22 cellular contexts compared by ENCODE assay signal in the genomic region with DNA sequence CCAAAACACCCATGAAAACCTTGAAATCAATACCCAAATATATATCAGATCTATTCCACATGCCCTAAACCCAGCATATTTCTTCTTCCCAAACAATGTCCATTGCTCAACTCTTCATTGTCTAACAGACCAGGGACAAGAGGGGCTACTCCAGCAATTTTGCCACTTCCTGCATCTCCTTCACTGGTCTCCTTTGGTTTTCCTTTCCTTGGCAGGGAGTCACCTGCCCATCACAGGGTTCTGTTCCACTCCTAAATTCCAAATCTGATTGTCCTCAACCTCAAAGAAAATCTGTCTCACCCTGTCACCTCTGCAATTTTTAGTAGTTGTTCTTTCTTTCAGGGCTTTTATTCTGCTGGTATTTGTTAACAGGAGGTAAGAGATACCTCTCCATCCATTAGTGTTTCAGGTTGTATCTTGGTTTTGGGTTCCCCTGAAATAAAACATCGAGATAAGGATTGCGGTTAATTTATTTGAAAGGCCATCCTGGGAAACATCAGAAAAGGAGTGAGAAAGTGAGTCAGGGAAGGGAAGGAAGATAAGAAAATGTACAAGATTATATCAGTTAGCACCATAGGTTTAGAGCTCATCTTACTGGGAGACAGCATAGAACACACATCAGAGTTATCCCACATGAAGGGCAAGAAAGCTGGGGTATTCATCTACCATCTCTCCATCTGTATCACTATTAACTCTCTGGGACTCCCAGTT. TPM values are rescaled to one million over a fixed set of nuclear protein-coding genes. Genes with fewer than 3 reads are reported as not detected.
A peak's percentile ranks its signal among the peaks of the same experiment; 100 is the strongest.
DNase-seq lines count a peak whose midpoint lies in the region; ATAC-seq and TF ChIP-seq lines count a peak whose summit lies in the region.
"Had no signal": no experiment of that assay in that cellular context is flagged by ENCODE, and none has a peak within 500 bp of the region (broad histone marks: within the 10 kb centered on the region; RNA-seq: fewer than 3 reads in every experiment).

No MANE protein-coding gene starts in this region.

- peak overlapping the region in 1 of 2 donors; percentile 55 for H3K4me3 Mint-ChIP-seq in activated T-cell treated with anti-CD3 and anti-CD28 coated beads, Interleukin-2, amount 50 U/mL, for 72 hours
- H3K4me3 Mint-ChIP-seq: brain, nephron progenitor cell had no signal

- peak overlapping the region; percentile 74 for H3K27ac Mint-ChIP-seq in activated T-cell treated with anti-CD3 and anti-CD28 coated beads, Interleukin-2, amount 50 U/mL, for 72 hours
- H3K27ac Mint-ChIP-seq: brain, nephron progenitor cell had no signal

- no peaks in the 10 kb centered on the region for H3K79me2 ChIP-seq in smooth muscle cell (ENCODE audit: low read depth)

- no peaks in the 10 kb centered on the region for H4K20me1 ChIP-seq in smooth muscle cell (ENCODE audit: low read depth)

- CTCF ChIA-PET in RWPE1 (lab: Yijun Ruan, JAX) = interaction anchor here (0.6 to 1.2 kb wide), 2 partner anchors 110 to 389 kb away, joined by 3 to 4 read pairs; no protein-coding TSS in a partner anchor

- in situ Hi-C loops in brain microvascular endothelial cell (cut with HindIII; ENCODE audit: low pct_ligation_motif_present, low sequenced_read_pairs) = no loop called here

- 50% methylated on average over 2 of the region's 2 CpGs for WGBS in smooth muscle cell (ENCODE audit: low lambda C conversion rate)

- peak overlapping the region; percentile 24 for H3K4me2 ChIP-seq in smooth muscle cell

- peak in 1 of 2 donors; percentile 38 for ATAC-seq in activated T-cell treated with anti-CD3 and anti-CD28 coated beads, Interleukin-2, amount 50 U/mL, for 72 hours (replicated peaks in 1 of 2)
- no peak for ATAC-seq in GM19324 (IDR thresholded peaks at IDR 0.05; ENCODE audit: low FRiP score, unreplicated experiment)

- no peaks in the 10 kb centered on the region for H3K27me3 Mint-ChIP-seq in activated T-cell treated with anti-CD3 and anti-CD28 coated beads, Interleukin-2, amount 50 U/mL, for 72 hours (ENCODE audit: low read depth)
- H3K27me3 Mint-ChIP-seq: brain had no signal

- no peaks in the 10 kb centered on the region for H3K36me3 ChIP-seq in SJSA1
- no peaks in the 10 kb centered on the region for H3K36me3 ChIP-seq in brain microvascular endothelial cell (replicated peaks)
- H3K36me3 ChIP-seq in smooth muscle cell (ENCODE audit: low read depth) = no peaks in the 10 kb centered on the region
- H3K36me3 ChIP-seq: vagina had no signal

- no peak for DNase-seq in activated T-cell treated with anti-CD3 and anti-CD28 coated beads, Interleukin-2, amount 50 U/mL, for 72 hours
- DNase-seq in activated T-cell treated with anti-CD3 and anti-CD28 coated beads, Interleukin-2, amount 50 U/mL, for 48 hours = no peak
- DNase-seq in SJSA1 (ENCODE audit: low read depth in 1 of 2, low spot score in 2 of 2) (no peak), brain microvascular endothelial cell (no peak), smooth muscle cell (lab: John Stamatoyannopoulos, UW; ENCODE audit: unreplicated experiment) (no peak), DMS53 (lab: John Stamatoyannopoulos, UW) (no peak), RWPE1 (ENCODE audit: low spot score) (no peak)
- DNase-seq: activated CD4-positive, alpha-beta T cell treated with anti-CD3 and anti-CD28 coated beads, Interleukin-2, amount 50 U/mL, for 4 hours; activated effector memory CD4-positive, alpha-beta T cell treated with anti-CD3 and anti-CD28 coated beads, Interleukin-2, amount 50 U/mL, for 16 hours; dermis blood vessel endothelial cell; glutamatergic neuron; NCI-H146; NCI-H345; nephron progenitor cell; SHP77; stimulated activated CD4-positive, alpha-beta T cell treated with anti-CD3 and anti-CD28 coated beads, Interleukin-15, amount 100 ng/mL, for 24 hours had no signal

- H3K27me3 ChIP-seq in SJSA1 (replicated peaks) (no peaks in the 10 kb centered on the region), brain microvascular endothelial cell (replicated peaks) (no peaks in the 10 kb centered on the region), smooth muscle cell (ENCODE audit: low read depth) (no peaks in the 10 kb centered on the region)
- H3K27me3 ChIP-seq: vagina had no signal

- H3K9ac ChIP-seq in smooth muscle cell (ENCODE audit: low read depth) = no peak overlapping the region

- peaks cover 3 to 5% of the 10 kb centered on the region in 2 donors for H3K9me3 Mint-ChIP-seq in activated T-cell treated with anti-CD3 and anti-CD28 coated beads, Interleukin-2, amount 50 U/mL, for 72 hours
- H3K9me3 Mint-ChIP-seq: brain had no signal

- H3K9me3 ChIP-seq in SJSA1 (replicated peaks) = no peaks in the 10 kb centered on the region
- no peaks in the 10 kb centered on the region for H3K9me3 ChIP-seq in smooth muscle cell (replicated peaks; ENCODE audit: low read depth)
- H3K9me3 ChIP-seq: vagina had no signal

- H3K4me1 Mint-ChIP-seq in activated T-cell treated with anti-CD3 and anti-CD28 coated beads, Interleukin-2, amount 50 U/mL, for 72 hours (ENCODE audit: low read depth) = peaks cover 86% of the 10 kb centered on the region
- H3K4me1 Mint-ChIP-seq: brain had no signal

- POLR2A ChIA-PET in RWPE1 (lab: Yijun Ruan, JAX; ENCODE audit: low non-redundant PET) = no interaction called here

- TF ChIP-seq CTCF in brain microvascular endothelial cell (IDR thresholded peaks at IDR 0.05; ENCODE audit: low read depth, low read length, missing control alignments) (no peak), smooth muscle cell (IDR thresholded peaks at IDR 0.05; ENCODE audit: borderline replicate concordance, insufficient read depth, poor library complexity, severe bottlenecking) (no peak), RWPE1 (conservative IDR thresholded peaks at IDR 0.05; ENCODE audit: low read depth) (no peak)

- H3K4me3 ChIP-seq in SJSA1 = no peak overlapping the region
- H3K4me3 ChIP-seq in brain microvascular endothelial cell (ENCODE audit: low read depth, low read length) = no peak overlapping the region
- no peak overlapping the region for H3K4me3 ChIP-seq in smooth muscle cell
- H3K4me3 ChIP-seq: vagina had no signal

- peaks cover 13% of the 10 kb centered on the region for H3F3A ChIP-seq in smooth muscle cell (ENCODE audit: low read depth)

- H3K4me1 ChIP-seq in SJSA1 (replicated peaks) = peaks cover 31% of the 10 kb centered on the region
- no peaks in the 10 kb centered on the region for H3K4me1 ChIP-seq in smooth muscle cell (ENCODE audit: low read depth)
- H3K4me1 ChIP-seq: vagina had no signal

- H3K36me3 Mint-ChIP-seq in activated T-cell treated with anti-CD3 and anti-CD28 coated beads, Interleukin-2, amount 50 U/mL, for 72 hours (ENCODE audit: insufficient read depth in 2 of 2) = peaks cover 32 to 62% of the 10 kb centered on the region in 2 donors
- H3K36me3 Mint-ChIP-seq: brain had no signal

- H3K27ac ChIP-seq in SJSA1 = peak overlapping the region; percentile 32
- H3K27ac ChIP-seq in brain microvascular endothelial cell = peak overlapping the region; percentile 63
- peak overlapping the region; percentile 87 for H3K27ac ChIP-seq in smooth muscle cell (ENCODE audit: low read depth)
- H3K27ac ChIP-seq in RWPE1 = no peak overlapping the region
- H3K27ac ChIP-seq: vagina had no signal

- no peak overlapping the region for H2AFZ ChIP-seq in smooth muscle cell (ENCODE audit: low read depth)

RNA-seq across cellular contexts. Expression of gene ZBED2, which starts 13.6 kb away (rescaled TPM):
- 100 to 1,000 TPM; 360 to 597 TPM for total RNA-seq in activated T-cell treated with anti-CD3 and anti-CD28 coated beads, Interleukin-2, amount 50 U/mL, for 72 hours
- not detected in 2 replicates for total RNA-seq in SJSA1 (2014; rRNA removed; shearing (Covaris generic))
- 9.2 and 11.9 TPM in 2 replicates for total RNA-seq in smooth muscle cell
- polyA plus RNA-seq in smooth muscle cell = 2.4 and 17.0 TPM in 2 replicates
- total RNA-seq: dermis blood vessel endothelial cell, G401, H4, lung microvascular endothelial cell had no signal

RNA-seq across cellular contexts. Expression of gene CD96, which starts 39.6 kb away (rescaled TPM):
- 10 to 100 TPM; 88.9 to 99.6 TPM for total RNA-seq in activated T-cell treated with anti-CD3 and anti-CD28 coated beads, Interleukin-2, amount 50 U/mL, for 72 hours
- total RNA-seq in SJSA1 (2014; rRNA removed; shearing (Covaris generic)) = 0.13 and 0.38 TPM in 2 replicates
- 0.09 TPM in 2 replicates for total RNA-seq in smooth muscle cell
- polyA plus RNA-seq in smooth muscle cell = 0.33 and 0.46 TPM in 2 replicates
- total RNA-seq: dermis blood vessel endothelial cell, G401, lung microvascular endothelial cell had no signal

Comparison
In these comparisons a context has a peak if more than half of its experiments do, and no peak if none do; other contexts are left out.
1. RNA of gene ZBED2, which starts 13.6 kb away (total RNA-seq): 360 to 597 TPM in activated T-cell treated with anti-CD3 and anti-CD28 coated beads, Interleukin-2, amount 50 U/mL, for 72 hours; 9.2 to 11.9 TPM in smooth muscle cell and not detected in SJSA1; every median in the first group is over 10 times any median in the second.
2. RNA of gene CD96, which starts 39.6 kb away (total RNA-seq): 88.9 to 99.6 TPM in activated T-cell treated with anti-CD3 and anti-CD28 coated beads, Interleukin-2, amount 50 U/mL, for 72 hours; 0.13 to 0.38 TPM in SJSA1 and 0.09 TPM in smooth muscle cell; every median in the first group is over 10 times any median in the second.